Comparison of ENCODE assay signal across 31 cellular contexts in genomic region chr10:4718544-4718943, GRCh38.
"Had no signal": no experiment of that assay in that cellular context is flagged by ENCODE, and none has a peak within 500 bp of the region (broad histone marks: within the 10 kb centered on the region; RNA-seq: fewer than 3 reads in every experiment).

No MANE protein-coding gene starts in this region.

- H3K27ac Mint-ChIP-seq: activated CD4-positive, alpha-beta memory T cell treated with anti-CD3 and anti-CD28 coated beads, Interleukin-2, amount 10 ng/mL, durations not matched to agents 7 days and 5 days; activated CD4-positive, alpha-beta T cell treated with anti-CD3 and anti-CD28 coated beads, Interleukin-2, amount 10 ng/mL, durations not matched to agents 7 days and 5 days; activated naive CD8-positive, alpha-beta T cell; activated T-cell treated with anti-CD3 and anti-CD28 coated beads, Interleukin-2, amount 50 U/mL, for 24 hours; activated T-cell treated with anti-CD3 and anti-CD28 coated beads, Interleukin-2, amount 50 U/mL, for 72 hours; dendritic cell treated with granulocyte-macrophage colony-stimulating factor and Interleukin-4, amounts not matched to agents 40 ng/mL and 50 ng/mL, for 4 days; endodermal cell; WTC11 had no signal

- FAIRE-seq: astrocyte, bronchial epithelial cell had no signal

- H3K36me3 Mint-ChIP-seq: activated naive CD8-positive, alpha-beta T cell; WTC11 had no signal

- ATAC-seq: activated T-cell treated with anti-CD3 and anti-CD28 coated beads, Interleukin-2, amount 50 U/mL, for 72 hours; foreskin keratinocyte had no signal

- H3K27me3 ChIP-seq: brain microvascular endothelial cell, esophagus muscularis mucosa, foreskin keratinocyte, gastrocnemius medialis had no signal

- H3K36me3 ChIP-seq: brain microvascular endothelial cell, esophagus muscularis mucosa, gastrocnemius medialis had no signal

- H3K9me3 ChIP-seq: esophagus muscularis mucosa, gastrocnemius medialis had no signal

- H3K27ac ChIP-seq: brain microvascular endothelial cell, coronary artery, dorsolateral prefrontal cortex, esophagus muscularis mucosa, foreskin keratinocyte, VCaP had no signal

- H3K4me1 Mint-ChIP-seq: activated CD4-positive, alpha-beta memory T cell treated with anti-CD3 and anti-CD28 coated beads, Interleukin-2, amount 10 ng/mL, durations not matched to agents 7 days and 5 days; activated CD4-positive, alpha-beta T cell treated with anti-CD3 and anti-CD28 coated beads, Interleukin-2, amount 10 ng/mL, durations not matched to agents 7 days and 5 days; central memory CD8-positive, alpha-beta T cell; endodermal cell had no signal

- DNase-seq: activated CD4-positive, alpha-beta memory T cell treated with anti-CD3 and anti-CD28 coated beads, Interleukin-2, amount 10 ng/mL, durations not matched to agents 7 days and 5 days; activated CD4-positive, alpha-beta T cell treated with anti-CD3 and anti-CD28 coated beads for 1 hour; activated CD4-positive, alpha-beta T cell treated with anti-CD3 and anti-CD28 coated beads for 4 hours; activated CD4-positive, alpha-beta T cell treated with anti-CD3 and anti-CD28 coated beads, Interleukin-2, amount 10 ng/mL, durations not matched to agents 7 days and 5 days; activated CD4-positive, alpha-beta T cell treated with anti-CD3 and anti-CD28 coated beads, Interleukin-2, amount 50 U/mL, for 4 hours; activated CD8-positive, alpha-beta memory T cell treated with anti-CD3 and anti-CD28 coated beads, Interleukin-2, amount 50 U/mL, for 48 hours; activated gamma-delta T cell treated with Interleukin-2 at 50 U/mL for 16 hours; activated naive CD4-positive, alpha-beta T cell treated with anti-CD3 and anti-CD28 coated beads, Interleukin-2, amount 50 U/mL, for 16 hours; activated naive CD4-positive, alpha-beta T cell treated with Interleukin-2 at 50 U/mL for 16 hours; activated T-cell treated with anti-CD3 and anti-CD28 coated beads for 4 hours; activated T-cell treated with anti-CD3 and anti-CD28 coated beads, Interleukin-2, amount 50 U/mL, for 24 hours; activated T-cell treated with anti-CD3 and anti-CD28 coated beads, Interleukin-2, amount 50 U/mL, for 72 hours; amniotic stem cell; brain microvascular endothelial cell; dorsolateral prefrontal cortex; effector memory CD4-positive, alpha-beta T cell; endodermal cell; erythroblast; foreskin keratinocyte; gastrocnemius medialis; glutamatergic neuron; T-helper 2 cell had no signal

- H3K4me3 Mint-ChIP-seq: activated CD4-positive, alpha-beta memory T cell treated with anti-CD3 and anti-CD28 coated beads, Interleukin-2, amount 10 ng/mL, durations not matched to agents 7 days and 5 days; activated CD4-positive, alpha-beta T cell treated with anti-CD3 and anti-CD28 coated beads, Interleukin-2, amount 10 ng/mL, durations not matched to agents 7 days and 5 days; activated naive CD8-positive, alpha-beta T cell; activated T-cell treated with anti-CD3 and anti-CD28 coated beads, Interleukin-2, amount 50 U/mL, for 24 hours; activated T-cell treated with anti-CD3 and anti-CD28 coated beads, Interleukin-2, amount 50 U/mL, for 72 hours; central memory CD8-positive, alpha-beta T cell; dendritic cell treated with granulocyte-macrophage colony-stimulating factor and Interleukin-4, amounts not matched to agents 40 ng/mL and 50 ng/mL, for 4 days; endodermal cell; WTC11 had no signal

- H3K4me3 ChIP-seq: coronary artery, dorsolateral prefrontal cortex, esophagus muscularis mucosa, gastrocnemius medialis had no signal

- H3K9me3 Mint-ChIP-seq: activated CD4-positive, alpha-beta memory T cell treated with anti-CD3 and anti-CD28 coated beads, Interleukin-2, amount 10 ng/mL, durations not matched to agents 7 days and 5 days; activated T-cell treated with anti-CD3 and anti-CD28 coated beads, Interleukin-2, amount 50 U/mL, for 24 hours; activated T-cell treated with anti-CD3 and anti-CD28 coated beads, Interleukin-2, amount 50 U/mL, for 72 hours; central memory CD8-positive, alpha-beta T cell; dendritic cell treated with granulocyte-macrophage colony-stimulating factor and Interleukin-4, amounts not matched to agents 40 ng/mL and 50 ng/mL, for 4 days; endodermal cell; WTC11 had no signal

- H3K27me3 Mint-ChIP-seq: dendritic cell treated with granulocyte-macrophage colony-stimulating factor and Interleukin-4, amounts not matched to agents 40 ng/mL and 50 ng/mL, for 4 days had no signal
